In the genomic region with DNA sequence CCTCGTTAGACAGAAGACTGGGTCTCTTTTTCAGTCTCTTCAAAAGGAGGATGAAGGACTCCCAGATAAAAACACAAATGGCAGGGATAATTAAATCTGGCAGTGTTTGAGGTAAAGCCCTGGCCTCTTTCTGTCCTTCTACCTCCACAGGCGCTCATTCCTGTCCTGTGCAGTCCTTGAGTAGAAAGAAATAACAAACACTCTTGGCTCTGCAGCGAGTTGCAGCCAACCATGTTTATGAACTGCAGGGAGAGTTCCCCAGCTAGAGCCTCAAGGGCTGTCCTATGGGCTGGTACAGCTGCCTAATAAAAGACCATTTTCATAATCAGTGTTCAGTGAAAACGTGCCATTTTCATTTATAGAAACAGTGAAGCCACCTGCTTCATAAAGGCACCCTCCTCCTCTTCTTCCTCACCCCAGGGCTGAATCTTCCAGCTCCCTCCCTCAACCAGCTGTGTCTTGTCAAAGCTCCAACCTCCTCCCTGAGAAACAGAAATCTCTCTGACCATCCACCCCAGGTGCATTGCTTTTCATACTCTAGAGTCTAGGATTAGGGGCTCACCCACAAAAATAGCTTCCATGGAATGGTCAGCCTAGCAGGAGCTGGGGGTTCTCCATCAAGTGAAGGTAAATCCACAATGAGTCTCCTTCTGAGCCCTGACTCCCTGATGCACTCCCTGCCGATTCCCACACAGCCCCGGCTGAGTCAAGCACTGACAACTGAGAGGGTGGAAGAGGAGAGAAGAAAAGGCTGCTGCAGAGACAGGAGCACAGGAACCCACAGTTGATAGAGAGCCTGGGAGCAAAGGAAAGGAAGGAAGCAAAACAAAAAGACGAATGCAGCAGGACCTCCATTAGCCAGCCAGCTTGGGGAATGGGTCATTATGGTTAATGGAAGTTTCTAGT, we compare ENCODE assay signal across 23 cellular contexts.
A peak's percentile ranks its signal among the peaks of the same experiment; 100 is the strongest.
DNase-seq lines count a peak whose midpoint lies in the region; ATAC-seq, FAIRE-seq and TF ChIP-seq lines count a peak whose summit lies in the region.
"Had no signal": no experiment of that assay in that cellular context is flagged by ENCODE, and none has a peak within 500 bp of the region (broad histone marks: within the 10 kb centered on the region; RNA-seq: fewer than 3 reads in every experiment).

No MANE protein-coding gene starts in this region.

- H3K4me1 ChIP-seq in K562 (replicated peaks in 1 of 2; ENCODE audit: control insufficient read depth in 2 of 2, insufficient read depth in 2 of 2, low read length in 2 of 2) (peaks cover 0 to 7% of the 10 kb centered on the region in 2 experiments; a peak in 2 of 5 replicates), hepatocyte (ENCODE audit: insufficient read depth) (no peaks in the 10 kb centered on the region)
- H3K4me1 ChIP-seq: testis had no signal

- H3K4me3 ChIP-seq in K562: no peak overlapping the region
- no peak overlapping the region for H3K4me3 ChIP-seq in hepatocyte
- H3K4me3 ChIP-seq: PC-9, SK-N-MC, testis had no signal

- H4K20me1 ChIP-seq in K562 (replicated peaks; ENCODE audit: control insufficient read depth, insufficient read depth, low read length) (no peaks in the 10 kb centered on the region), hepatocyte (ENCODE audit: insufficient read depth, poor library complexity, severe bottlenecking) (no peaks in the 10 kb centered on the region)

- no peaks in the 10 kb centered on the region for H3K9me1 ChIP-seq in K562 (ENCODE audit: control insufficient read depth, insufficient read depth, low read length)

- CTCF ChIA-PET in K562 (lab: Yijun Ruan, JAX; ENCODE audit: low intra/inter-chr PET ratio): no interaction called here

- POLR2A ChIA-PET in K562 (lab: Yijun Ruan, JAX): interaction anchor here (0.6 to 1.1 kb wide), 7 partner anchors 8 to 417 kb away, joined by 3 to 4 read pairs (median 3); no protein-coding TSS in a partner anchor

- H3K79me2 ChIP-seq in K562 (ENCODE audit: control insufficient read depth, insufficient read depth, low read length) (no peaks in the 10 kb centered on the region), hepatocyte (no peaks in the 10 kb centered on the region)

- WGBS in K562 (ENCODE audit: insufficient coverage, low coverage, missing lambda C conversion rate): 3% methylated on average over 7 of the region's 7 CpGs
- 56% methylated on average over 7 of the region's 7 CpGs for WGBS in hepatocyte (ENCODE audit: low lambda C conversion rate, missing lambda C conversion rate)

- FAIRE-seq in K562 (lab: Jason Lieb, UNC): no peak
- FAIRE-seq: colon, endometrium, HTR-8/SVneo, islet of Langerhans had no signal

- H3K27me3 ChIP-seq in K562 (ENCODE audit: control insufficient read depth in 2 of 2, insufficient read depth in 2 of 2, low read length in 2 of 2) (peaks cover 8 to 17% of the 10 kb centered on the region in 2 experiments; a peak in 3 of 5 replicates), hepatocyte (no peaks in the 10 kb centered on the region)
- H3K27me3 ChIP-seq: testis had no signal

- DNase-seq in HCEC 1CT (peak; percentile 43), K562 (ENCODE audit: extremely low read depth in 1 of 4, low spot score in 3 of 4) (no peak), hepatocyte (ENCODE audit: low spot score) (no peak), posterior cingulate gyrus (peak in 7 of 10 donors; percentile 39 to 93 (median 71)), SKM-1 (lab: John Stamatoyannopoulos, UW; ENCODE audit: unreplicated experiment) (no peak), SIG-M5 (lab: John Stamatoyannopoulos, UW) (no peak)
- DNase-seq: activated CD4-positive, CD25-positive, alpha-beta regulatory T cell; activated naive CD4-positive, alpha-beta T cell treated with anti-CD3 and anti-CD28 coated beads, Interleukin-2, amount 50 U/mL, for 16 hours; activated T-cell treated with anti-CD3 and anti-CD28 coated beads, Interleukin-2, amount 50 U/mL, for 72 hours; naive thymus-derived CD4-positive, alpha-beta T cell; NCI-H1417 treated with DMSO at 0.1 percent for 48 hours; NCI-H2171; NCI-H526 treated with DMSO at 0.1 percent for 48 hours; PC-9; stimulated activated CD4-positive, alpha-beta T cell treated with anti-CD3 and anti-CD28 coated beads, Interleukin-12 subunit alpha, Interleukin-12 subunit beta, amount 100 ng/mL, for 4 hours; testis had no signal

- H2AFZ ChIP-seq in K562 (ENCODE audit: low read depth, low read length) (peak overlapping the region; percentile 22; the same call in 1 of the 2 replicates), hepatocyte (no peak overlapping the region)
- H2AFZ ChIP-seq: PC-9 had no signal

- H3K9me2 ChIP-seq in hepatocyte (replicated peaks; ENCODE audit: insufficient read depth): no peaks in the 10 kb centered on the region

- H3K9ac ChIP-seq in K562 (ENCODE audit: insufficient read depth in 1 of 2, low read depth in 2 of 2, low read length in 2 of 2): no peak overlapping the region

- in situ Hi-C loops in K562 (cut with MboI): no loop called here

- TF ChIP-seq POLR2A in K562 (conservative IDR thresholded peaks at IDR 0.05): no peak

- H3K27ac ChIP-seq in K562 (ENCODE audit: extremely low read depth, low read depth, low read length) (no peak overlapping the region), hepatocyte (no peak overlapping the region)
- H3K27ac ChIP-seq: PC-9, SK-N-MC, testis had no signal

- intact Hi-C loops in K562 (cut with micrococcal nuclease) (no loop called here), posterior cingulate gyrus (cut with DNase I) (no loop called here)

- no TSS peak for BruUV-seq in K562 (replicated peaks; lab: Mats Ljungman, UMichigan)

- TF ChIP-seq CTCF in K562 (IDR thresholded peaks at IDR 0.05 in 2 of 3, conservative IDR thresholded peaks at IDR 0.05 in 1 of 3; ENCODE audit: insufficient read depth in 2 of 3, low read depth in 1 of 3, low read length in 3 of 3): no peak
- no peak for TF ChIP-seq CTCF in hepatocyte (IDR thresholded peaks at IDR 0.05; ENCODE audit: poor library complexity)

- H3K9me3 ChIP-seq in K562 (replicated peaks; ENCODE audit: control insufficient read depth, insufficient read depth, low read depth, low read length) (no peaks in the 10 kb centered on the region), hepatocyte (ENCODE audit: low read depth) (no peaks in the 10 kb centered on the region)
- H3K9me3 ChIP-seq: testis had no signal

- no peak for TF ChIP-seq RAD21 in K562 (CRISPR knock-in tag; conservative IDR thresholded peaks at IDR 0.05 in 1 of 2, IDR thresholded peaks at IDR 0.05 in 1 of 2)

- no peaks in the 10 kb centered on the region for H3K36me3 ChIP-seq in K562 (ENCODE audit: control insufficient read depth, insufficient read depth, low read length)
- no peaks in the 10 kb centered on the region for H3K36me3 ChIP-seq in hepatocyte (replicated peaks; ENCODE audit: insufficient read depth, low read depth)

- no peak for TF ChIP-seq EP300 in K562 (IDR thresholded peaks at IDR 0.05; ENCODE audit: low read length)

- no peak; the same call in 2 of the 3 replicates for ATAC-seq in K562
- ATAC-seq in HG03025 (IDR thresholded peaks at IDR 0.05; ENCODE audit: low FRiP score, unreplicated experiment): no peak
- no peak for ATAC-seq in HG03354 (IDR thresholded peaks at IDR 0.05; ENCODE audit: poor library complexity, severe bottlenecking, unreplicated experiment)
- ATAC-seq: activated T-cell treated with anti-CD3 and anti-CD28 coated beads, Interleukin-2, amount 50 U/mL, for 72 hours; naive thymus-derived CD4-positive, alpha-beta T cell had no signal

- H3K4me2 ChIP-seq in K562 (ENCODE audit: insufficient read depth, low read length) (no peak overlapping the region), hepatocyte (peak overlapping the region; percentile 51)
- H3K4me2 ChIP-seq: PC-9 had no signal

TF ChIP-seq in K562, 482 proteins besides CTCF, POLR2A, EP300 and RAD21 (continues in another document):
- TF ChIP-seq CCAR2 (IDR thresholded peaks at IDR 0.05; ENCODE audit: low read depth, low read length) (no peak), NFE2L1 (tag; IDR thresholded peaks at IDR 0.05; ENCODE audit: borderline replicate concordance, low read depth) (no peak), IFI16 (CRISPR knock-in tag; IDR thresholded peaks at IDR 0.05) (no peak), KLF10 (CRISPR knock-in tag; IDR thresholded peaks at IDR 0.05) (no peak), HDAC2 (IDR thresholded peaks at IDR 0.05) (no peak), ZNF24 (IDR thresholded peaks at IDR 0.05) (no peak)
- TF ChIP-seq, protein P1, sequence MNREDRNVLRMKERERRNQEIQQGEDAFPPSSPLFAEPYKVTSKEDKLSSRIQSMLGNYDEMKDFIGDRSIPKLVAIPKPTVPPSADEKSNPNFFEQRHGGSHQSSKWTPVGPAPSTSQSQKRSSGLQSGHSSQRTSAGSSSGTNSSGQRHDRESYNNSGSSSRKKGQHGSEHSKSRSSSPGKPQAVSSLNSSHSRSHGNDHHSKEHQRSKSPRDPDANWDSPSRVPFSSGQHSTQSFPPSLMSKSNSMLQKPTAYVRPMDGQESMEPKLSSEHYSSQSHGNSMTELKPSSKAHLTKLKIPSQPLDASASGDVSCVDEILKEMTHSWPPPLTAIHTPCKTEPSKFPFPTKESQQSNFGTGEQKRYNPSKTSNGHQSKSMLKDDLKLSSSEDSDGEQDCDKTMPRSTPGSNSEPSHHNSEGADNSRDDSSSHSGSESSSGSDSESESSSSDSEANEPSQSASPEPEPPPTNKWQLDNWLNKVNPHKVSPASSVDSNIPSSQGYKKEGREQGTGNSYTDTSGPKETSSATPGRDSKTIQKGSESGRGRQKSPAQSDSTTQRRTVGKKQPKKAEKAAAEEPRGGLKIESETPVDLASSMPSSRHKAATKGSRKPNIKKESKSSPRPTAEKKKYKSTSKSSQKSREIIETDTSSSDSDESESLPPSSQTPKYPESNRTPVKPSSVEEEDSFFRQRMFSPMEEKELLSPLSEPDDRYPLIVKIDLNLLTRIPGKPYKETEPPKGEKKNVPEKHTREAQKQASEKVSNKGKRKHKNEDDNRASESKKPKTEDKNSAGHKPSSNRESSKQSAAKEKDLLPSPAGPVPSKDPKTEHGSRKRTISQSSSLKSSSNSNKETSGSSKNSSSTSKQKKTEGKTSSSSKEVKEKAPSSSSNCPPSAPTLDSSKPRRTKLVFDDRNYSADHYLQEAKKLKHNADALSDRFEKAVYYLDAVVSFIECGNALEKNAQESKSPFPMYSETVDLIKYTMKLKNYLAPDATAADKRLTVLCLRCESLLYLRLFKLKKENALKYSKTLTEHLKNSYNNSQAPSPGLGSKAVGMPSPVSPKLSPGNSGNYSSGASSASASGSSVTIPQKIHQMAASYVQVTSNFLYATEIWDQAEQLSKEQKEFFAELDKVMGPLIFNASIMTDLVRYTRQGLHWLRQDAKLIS (CRISPR knock-in tag; IDR thresholded peaks at IDR 0.05): no peak
- TF ChIP-seq, protein P2, sequence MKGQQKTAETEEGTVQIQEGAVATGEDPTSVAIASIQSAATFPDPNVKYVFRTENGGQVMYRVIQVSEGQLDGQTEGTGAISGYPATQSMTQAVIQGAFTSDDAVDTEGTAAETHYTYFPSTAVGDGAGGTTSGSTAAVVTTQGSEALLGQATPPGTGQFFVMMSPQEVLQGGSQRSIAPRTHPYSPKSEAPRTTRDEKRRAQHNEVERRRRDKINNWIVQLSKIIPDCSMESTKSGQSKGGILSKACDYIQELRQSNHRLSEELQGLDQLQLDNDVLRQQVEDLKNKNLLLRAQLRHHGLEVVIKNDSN (CRISPR knock-in tag; IDR thresholded peaks at IDR 0.05): no peak

Comparison
In these comparisons a context has a peak if more than half of its experiments do, and no peak if none do; other contexts are left out.
1. DNase-seq: peak in HCEC 1CT (single experiment) and posterior cingulate gyrus (7 of 10); none in K562 (0 of 4), hepatocyte (single experiment), SKM-1 (single experiment) and SIG-M5 (single experiment).